10 cellular contexts compared by ENCODE assay signal in the genomic region with DNA sequence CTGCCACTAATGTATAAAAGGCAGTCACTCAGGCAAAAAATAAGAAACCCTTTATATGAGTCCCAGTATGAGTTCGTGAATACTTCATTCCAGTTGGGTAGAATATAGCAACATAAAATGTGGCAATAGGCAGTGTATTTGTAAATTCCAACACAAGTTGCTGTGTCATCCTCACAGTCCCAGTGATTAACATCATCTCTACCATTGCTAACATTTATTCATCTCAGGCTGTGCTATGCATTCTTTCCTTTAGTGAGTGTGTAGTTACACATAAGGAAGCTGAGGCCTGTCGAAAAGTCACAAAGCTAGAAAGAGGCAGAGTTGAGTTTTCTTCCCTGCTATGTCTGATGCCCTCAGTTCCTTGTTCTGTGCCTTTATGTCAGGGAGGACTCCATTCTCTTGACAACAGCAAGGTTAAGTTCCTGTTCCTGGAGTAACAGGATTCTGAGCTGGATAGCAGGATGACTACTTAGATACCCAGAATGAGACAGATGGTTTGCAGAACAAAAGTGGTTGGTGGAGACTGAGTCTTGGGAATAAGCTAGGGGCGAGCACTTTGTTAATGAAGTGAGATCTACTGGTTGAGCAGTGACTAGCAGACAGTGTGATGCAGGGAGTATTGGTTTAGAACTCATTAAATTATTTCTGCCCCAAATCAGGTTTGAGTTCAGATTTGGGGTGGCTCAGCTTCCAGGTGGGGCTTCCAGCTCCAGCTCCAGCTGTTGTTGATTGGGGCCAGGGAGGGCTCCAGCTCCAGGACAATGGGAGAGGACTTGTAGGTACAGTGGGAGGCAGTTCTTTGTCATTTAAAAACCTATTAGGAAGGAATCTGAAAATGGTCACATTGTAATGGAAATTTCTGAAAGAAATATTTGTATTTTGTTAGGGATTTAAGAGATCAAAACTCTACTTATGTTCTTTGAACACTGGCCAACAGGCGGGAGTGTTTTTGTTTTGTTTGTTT.
DNase-seq lines count a peak whose midpoint lies in the region; ATAC-seq and TF ChIP-seq lines count a peak whose summit lies in the region.
"Had no signal": no experiment of that assay in that cellular context is flagged by ENCODE, and none has a peak within 500 bp of the region (broad histone marks: within the 10 kb centered on the region; RNA-seq: fewer than 3 reads in every experiment).

No MANE protein-coding gene starts in this region.

- peak overlapping the region; percentile 1 for H3K27ac Mint-ChIP-seq in activated CD8-positive, alpha-beta T cell treated with anti-CD3 and anti-CD28 coated beads for 36 hours
- no peak overlapping the region for H3K27ac Mint-ChIP-seq in activated CD8-positive, alpha-beta T cell treated with anti-CD3 and anti-CD28 coated beads, Interleukin-2, amount 10 ng/mL, durations not matched to agents 7 days and 5 days

- H3K27ac ChIP-seq in adipose tissue (ENCODE audit: low read depth, low read length) (peak overlapping the region; percentile 92), iPS-18a (ENCODE audit: low read length) (peak overlapping the region; percentile 19), thyroid gland (peak overlapping the region in 2 of 3 donors; percentile 30 to 71)
- H3K27ac ChIP-seq in effector memory CD4-positive, alpha-beta T cell (ENCODE audit: insufficient read depth, low read length, poor library complexity, severe bottlenecking): no peak overlapping the region
- H3K27ac ChIP-seq: BLaER1 had no signal

- H3K27me3 ChIP-seq in iPS-18a (ENCODE audit: control insufficient read depth, insufficient read depth, low read length): no peaks in the 10 kb centered on the region
- H3K27me3 ChIP-seq in thyroid gland: no peaks in the 10 kb centered on the region
- no peaks in the 10 kb centered on the region for H3K27me3 ChIP-seq in effector memory CD4-positive, alpha-beta T cell (replicated peaks; ENCODE audit: control insufficient read depth, insufficient read depth, low read length, poor library complexity, severe bottlenecking)
- H3K27me3 ChIP-seq: BLaER1 had no signal

- no peaks in the 10 kb centered on the region for H3K27me3 Mint-ChIP-seq in activated CD8-positive, alpha-beta T cell treated with anti-CD3 and anti-CD28 coated beads for 36 hours
- H3K27me3 Mint-ChIP-seq in activated CD8-positive, alpha-beta T cell treated with anti-CD3 and anti-CD28 coated beads, Interleukin-2, amount 10 ng/mL, durations not matched to agents 7 days and 5 days (ENCODE audit: low read depth): no peaks in the 10 kb centered on the region

- H3K9me3 Mint-ChIP-seq in activated CD8-positive, alpha-beta T cell treated with anti-CD3 and anti-CD28 coated beads for 36 hours: no peaks in the 10 kb centered on the region
- H3K9me3 Mint-ChIP-seq in activated CD8-positive, alpha-beta T cell treated with anti-CD3 and anti-CD28 coated beads, Interleukin-2, amount 10 ng/mL, durations not matched to agents 7 days and 5 days (ENCODE audit: insufficient read depth): no peaks in the 10 kb centered on the region

- H3K9me3 ChIP-seq in iPS-18a (ENCODE audit: control insufficient read depth, low read depth, low read length): no peaks in the 10 kb centered on the region
- no peaks in the 10 kb centered on the region for H3K9me3 ChIP-seq in thyroid gland
- H3K9me3 ChIP-seq in effector memory CD4-positive, alpha-beta T cell (ENCODE audit: control insufficient read depth, low read length): no peaks in the 10 kb centered on the region
- H3K9me3 ChIP-seq: BLaER1 had no signal

- CTCF ChIA-PET in activated CD8-positive, alpha-beta T cell treated with anti-CD3 and anti-CD28 coated beads for 36 hours (lab: Charles Lee): no interaction called here
- CTCF ChIA-PET in activated CD8-positive, alpha-beta T cell treated with anti-CD3 and anti-CD28 coated beads, Interleukin-2, amount 10 ng/mL, durations not matched to agents 7 days and 5 days (lab: Charles Lee): interaction anchor here (0.8 kb wide), 1 partner anchor 29 kb away, joined by 3 read pairs; no protein-coding TSS in a partner anchor

- intact Hi-C loops in activated CD8-positive, alpha-beta T cell treated with anti-CD3 and anti-CD28 coated beads for 36 hours (cut with micrococcal nuclease): no loop called here
- intact Hi-C loops in thyroid gland (cut with DNase I): no loop called here

- WGBS in adipose tissue, 3 donors: 75 to 89% (median 76%) methylated on average over 4 of the region's 4 CpGs
- 91 to 95% methylated on average over 4 of the region's 4 CpGs for WGBS in thyroid gland, 2 donors

- POLR2A ChIA-PET in activated CD8-positive, alpha-beta T cell treated with anti-CD3 and anti-CD28 coated beads for 36 hours (lab: Charles Lee): no interaction called here
- POLR2A ChIA-PET in activated CD8-positive, alpha-beta T cell treated with anti-CD3 and anti-CD28 coated beads, Interleukin-2, amount 10 ng/mL, durations not matched to agents 7 days and 5 days (lab: Charles Lee): no interaction called here

- H3K4me3 ChIP-seq in iPS-18a (ENCODE audit: low read length) (no peak overlapping the region), thyroid gland (replicated peaks in 1 of 3) (no peak overlapping the region)
- H3K4me3 ChIP-seq in effector memory CD4-positive, alpha-beta T cell (ENCODE audit: insufficient read depth, low read depth, low read length, poor library complexity, severe bottlenecking): no peak overlapping the region
- H3K4me3 ChIP-seq: BLaER1 had no signal

- peaks cover 52% of the 10 kb centered on the region for H3K4me1 Mint-ChIP-seq in activated CD8-positive, alpha-beta T cell treated with anti-CD3 and anti-CD28 coated beads for 36 hours (ENCODE audit: low read depth)
- H3K4me1 Mint-ChIP-seq in activated CD8-positive, alpha-beta T cell treated with anti-CD3 and anti-CD28 coated beads, Interleukin-2, amount 10 ng/mL, durations not matched to agents 7 days and 5 days (ENCODE audit: low read depth): peaks cover 54% of the 10 kb centered on the region

- no peak for DNase-seq in activated CD8-positive, alpha-beta T cell treated with anti-CD3 and anti-CD28 coated beads for 36 hours
- no peak for DNase-seq in activated CD8-positive, alpha-beta T cell treated with anti-CD3 and anti-CD28 coated beads, Interleukin-2, amount 10 ng/mL, durations not matched to agents 7 days and 5 days
- DNase-seq in thyroid gland: no peak
- DNase-seq in effector memory CD4-positive, alpha-beta T cell: no peak
- DNase-seq: activated CD4-positive, alpha-beta T cell treated with anti-CD3 and anti-CD28 coated beads for 1 hour had no signal

- no peak for TF ChIP-seq CTCF in activated CD8-positive, alpha-beta T cell treated with anti-CD3 and anti-CD28 coated beads for 36 hours (IDR thresholded peaks at IDR 0.05)
- no peak for TF ChIP-seq CTCF in thyroid gland (IDR thresholded peaks at IDR 0.05)

- H3K36me3 ChIP-seq in iPS-18a (ENCODE audit: control insufficient read depth, low read depth, low read length) (peaks cover 3% of the 10 kb centered on the region), thyroid gland (no peaks in the 10 kb centered on the region)
- no peaks in the 10 kb centered on the region for H3K36me3 ChIP-seq in effector memory CD4-positive, alpha-beta T cell (ENCODE audit: control insufficient read depth, insufficient read depth, low read length)

- peaks cover 49% of the 10 kb centered on the region for H3K4me1 ChIP-seq in iPS-18a (ENCODE audit: control insufficient read depth, low read depth, low read length)
- peaks cover 68 to 76% of the 10 kb centered on the region in 2 donors for H3K4me1 ChIP-seq in thyroid gland
- H3K4me1 ChIP-seq in effector memory CD4-positive, alpha-beta T cell (ENCODE audit: control insufficient read depth, insufficient read depth, low read length, poor library complexity, severe bottlenecking): peaks cover 20% of the 10 kb centered on the region

- no peak overlapping the region for H3K4me3 Mint-ChIP-seq in activated CD8-positive, alpha-beta T cell treated with anti-CD3 and anti-CD28 coated beads for 36 hours
- H3K4me3 Mint-ChIP-seq in activated CD8-positive, alpha-beta T cell treated with anti-CD3 and anti-CD28 coated beads, Interleukin-2, amount 10 ng/mL, durations not matched to agents 7 days and 5 days: no peak overlapping the region

- TF ChIP-seq POLR2A in thyroid gland (IDR thresholded peaks at IDR 0.05): no peak

- no peak overlapping the region for H3K9ac ChIP-seq in iPS-18a (ENCODE audit: low read length)
- H3K9ac ChIP-seq: BLaER1 had no signal

- no peak for ATAC-seq in activated CD8-positive, alpha-beta T cell treated with anti-CD3 and anti-CD28 coated beads for 36 hours
- ATAC-seq in activated CD8-positive, alpha-beta T cell treated with anti-CD3 and anti-CD28 coated beads, Interleukin-2, amount 10 ng/mL, durations not matched to agents 7 days and 5 days: no peak
- ATAC-seq in HG03432 (IDR thresholded peaks at IDR 0.05; ENCODE audit: unreplicated experiment) (no peak), GM19023 (IDR thresholded peaks at IDR 0.05; ENCODE audit: unreplicated experiment) (no peak)

- peaks cover 11% of the 10 kb centered on the region for H3K36me3 Mint-ChIP-seq in activated CD8-positive, alpha-beta T cell treated with anti-CD3 and anti-CD28 coated beads for 36 hours (ENCODE audit: low read depth)
- peaks cover 13% of the 10 kb centered on the region for H3K36me3 Mint-ChIP-seq in activated CD8-positive, alpha-beta T cell treated with anti-CD3 and anti-CD28 coated beads, Interleukin-2, amount 10 ng/mL, durations not matched to agents 7 days and 5 days (ENCODE audit: low read depth)
